Comparison of ENCODE assay signal across 10 cellular contexts in genomic region chr16:89864421-89864820, GRCh38. TPM values are rescaled to one million over a fixed set of nuclear protein-coding genes. Genes with fewer than 3 reads are reported as not detected.
DNase-seq lines count a peak whose midpoint lies in the region; ATAC-seq, FAIRE-seq and TF ChIP-seq lines count a peak whose summit lies in the region.
"Had no signal": no experiment of that assay in that cellular context is flagged by ENCODE, and none has a peak within 500 bp of the region (broad histone marks: within the 10 kb centered on the region; RNA-seq: fewer than 3 reads in every experiment).

No MANE protein-coding gene starts in this region.

- no peak overlapping the region for H3K4me2 ChIP-seq in HepG2 (ENCODE audit: low read depth, low read length)
- H3K4me2 ChIP-seq: GM23338 had no signal

- FAIRE-seq in HepG2 (lab: Jason Lieb, UNC), result no peak

- CTCF ChIA-PET in HepG2 (lab: Yijun Ruan, JAX; ENCODE audit: low intra/inter-chr PET ratio, low total read pairs), result no interaction called here
- CTCF ChIA-PET in activated CD8-positive, alpha-beta T cell treated with anti-CD3 and anti-CD28 coated beads for 36 hours (lab: Charles Lee), result interaction anchor here (1.0 to 2.9 kb wide), 5 partner anchors 9 to 165 kb away, joined by 3 to 21 read pairs (median 9); partner anchors contain the start of gene TCF25

- H3K9me3 ChIP-seq in liver (ENCODE audit: control insufficient read depth in 4 of 4, low read length in 3 of 4), result peaks cover 0 to 3% (median 1%) of the 10 kb centered on the region in 4 donors
- peaks cover 10% of the 10 kb centered on the region for H3K9me3 ChIP-seq in HepG2 (ENCODE audit: low read length)
- H3K9me3 ChIP-seq in uterus, result peaks cover 0 to 6% of the 10 kb centered on the region in 2 donors

- DNase-seq in HepG2 (ENCODE audit: low spot score), result no peak
- peak; percentile 35 for DNase-seq in activated CD8-positive, alpha-beta T cell treated with anti-CD3 and anti-CD28 coated beads for 36 hours
- no peak for DNase-seq in left colon
- DNase-seq in uterus, result no peak
- no peak for DNase-seq in NCI-H2081 treated with DMSO at 0.1 percent for 48 hours (lab: John Stamatoyannopoulos, UW)
- no peak for DNase-seq in KBM-7
- no peak for DNase-seq in ureter (ENCODE audit: low spot score)
- DNase-seq: NCI-H2081 had no signal

- peaks cover 0 to 6% (median 0%) of the 10 kb centered on the region in 4 donors for H3K4me1 ChIP-seq in liver (ENCODE audit: control insufficient read depth in 4 of 4, insufficient read depth in 4 of 4, low read length in 3 of 4)
- H3K4me1 ChIP-seq in HepG2 (ENCODE audit: insufficient read depth, low read length), result 0 out of 2 replicates have a peak, but pooled peaks cover 4% of the 10 kb centered on the region
- no peaks in the 10 kb centered on the region for H3K4me1 ChIP-seq in uterus

- TF ChIP-seq CTCF in liver (IDR thresholded peaks at IDR 0.05; ENCODE audit: low read depth, low read length, missing input control) (no peak), HepG2 (CRISPR knock-in tag; IDR thresholded peaks at IDR 0.05) (no peak), uterus (IDR thresholded peaks at IDR 0.05) (no peak)
- TF ChIP-seq CTCF in activated CD8-positive, alpha-beta T cell treated with anti-CD3 and anti-CD28 coated beads for 36 hours (IDR thresholded peaks at IDR 0.05), result no peak

- ATAC-seq in HepG2 (no peak), left colon (peak; percentile 30)
- peak; percentile 7 for ATAC-seq in activated CD8-positive, alpha-beta T cell treated with anti-CD3 and anti-CD28 coated beads for 36 hours
- ATAC-seq: GM23338 had no signal

- no peak overlapping the region for H2AFZ ChIP-seq in HepG2 (ENCODE audit: low read length)
- H2AFZ ChIP-seq: GM23338 had no signal

- TF ChIP-seq RAD21 in liver (IDR thresholded peaks at IDR 0.05) (no peak), HepG2 (CRISPR knock-in tag; IDR thresholded peaks at IDR 0.05) (no peak)

- intact Hi-C loops in HepG2 (cut with micrococcal nuclease; ENCODE audit: unreplicated experiment) (no loop called here), left colon (cut with DNase I, micrococcal nuclease) (no loop called here), uterus (cut with DNase I; ENCODE audit: low total_unique reads) (no loop called here)
- intact Hi-C loops in activated CD8-positive, alpha-beta T cell treated with anti-CD3 and anti-CD28 coated beads for 36 hours (cut with micrococcal nuclease), result loop anchor here (10.0 kb wide), 1 partner anchor 50 kb away; the partner anchor contains the start of gene FANCA

- H3K4me3 Mint-ChIP-seq in activated CD8-positive, alpha-beta T cell treated with anti-CD3 and anti-CD28 coated beads for 36 hours, result no peak overlapping the region
- H3K4me3 Mint-ChIP-seq: GM23338 had no signal

- POLR2A ChIA-PET in HepG2 (lab: Yijun Ruan, JAX), result interaction anchor here (1.2 kb wide), 1 partner anchor 36 kb away, joined by 3 read pairs; no protein-coding TSS in a partner anchor
- POLR2A ChIA-PET in activated CD8-positive, alpha-beta T cell treated with anti-CD3 and anti-CD28 coated beads for 36 hours (lab: Charles Lee), result interaction anchor here (0.5 to 3.4 kb wide), 3 partner anchors 8 to 300 kb away, joined by 3 to 29 read pairs (median 5); partner anchors contain the start of gene TCF25

- H3K36me3 Mint-ChIP-seq in activated CD8-positive, alpha-beta T cell treated with anti-CD3 and anti-CD28 coated beads for 36 hours (ENCODE audit: low read depth), result peaks cover 7% of the 10 kb centered on the region

- no peaks in the 10 kb centered on the region for H3K27me3 ChIP-seq in liver (ENCODE audit: control insufficient read depth in 4 of 4, insufficient read depth in 4 of 4, low read length in 3 of 4)
- no peaks in the 10 kb centered on the region for H3K27me3 ChIP-seq in HepG2 (ENCODE audit: control insufficient read depth in 1 of 2, insufficient read depth in 2 of 2, low read length in 2 of 2)
- no peaks in the 10 kb centered on the region for H3K27me3 ChIP-seq in uterus

- H3K27me3 Mint-ChIP-seq in activated CD8-positive, alpha-beta T cell treated with anti-CD3 and anti-CD28 coated beads for 36 hours, result no peaks in the 10 kb centered on the region

- H3K36me3 ChIP-seq in liver (ENCODE audit: control insufficient read depth in 4 of 4, insufficient read depth in 3 of 4, low read depth in 1 of 4, low read length in 3 of 4), result peaks cover 0 to 5% (median 2%) of the 10 kb centered on the region in 4 donors
- H3K36me3 ChIP-seq in HepG2 (replicated peaks in 1 of 2; ENCODE audit: control insufficient read depth in 1 of 2, insufficient read depth in 2 of 2, low read length in 2 of 2), result peaks cover 32 to 43% of the 10 kb centered on the region in 2 experiments
- no peaks in the 10 kb centered on the region for H3K36me3 ChIP-seq in uterus

- no peaks in the 10 kb centered on the region; the same call in 1 of the 2 replicates for H4K20me1 ChIP-seq in HepG2 (ENCODE audit: insufficient read depth, low read length)

- H3K79me2 ChIP-seq in HepG2 (ENCODE audit: insufficient read depth, low read length), result no peaks in the 10 kb centered on the region

- H3K4me1 Mint-ChIP-seq in activated CD8-positive, alpha-beta T cell treated with anti-CD3 and anti-CD28 coated beads for 36 hours (ENCODE audit: low read depth), result peaks cover 31% of the 10 kb centered on the region
- H3K4me1 Mint-ChIP-seq: GM23338 had no signal

- TF ChIP-seq EP300 in HepG2 (IDR thresholded peaks at IDR 0.05; ENCODE audit: low read depth in 2 of 2, low read length in 2 of 2) (no peak), HepG2 (CRISPR knock-in tag; IDR thresholded peaks at IDR 0.05; ENCODE audit: borderline replicate concordance) (no peak)

- WGBS in liver, result 73% methylated on average over 9 of the region's 9 CpGs
- 94% methylated on average over 9 of the region's 9 CpGs for WGBS in HepG2 (ENCODE audit: low lambda C conversion rate)

- peak overlapping the region in 1 of 2 donors; percentile 33 for H3K9ac ChIP-seq in liver (ENCODE audit: low read depth in 1 of 2, low read length in 2 of 2)
- H3K9ac ChIP-seq in HepG2 (ENCODE audit: insufficient read depth, low read depth, low read length), result no peak overlapping the region

- BruUV-seq in HepG2 (replicated peaks; lab: Mats Ljungman, UMichigan), result no TSS peak

- in situ Hi-C loops in HepG2 (cut with HindIII; ENCODE audit: extremely low pct_ligation_motif_present, low pct_unique_long_range_greater_than_20kb), result no loop called here
- in situ Hi-C loops in KBM-7 (cut with MboI; ENCODE audit: low pct_unique_long_range_greater_than_20kb, low sequenced_read_pairs), result no loop called here

- peaks cover 6% of the 10 kb centered on the region for H3K9me3 Mint-ChIP-seq in activated CD8-positive, alpha-beta T cell treated with anti-CD3 and anti-CD28 coated beads for 36 hours

- H3K27ac ChIP-seq in liver (ENCODE audit: low read depth in 1 of 2, low read length in 2 of 2) (peak overlapping the region; percentile 33 to 57), HepG2 (ENCODE audit: extremely low read length, insufficient read depth, low read length) (no peak overlapping the region), uterus (peak overlapping the region; percentile 32 to 64)

- no peak overlapping the region for H3K4me3 ChIP-seq in liver (ENCODE audit: low read depth in 1 of 3, low read length in 3 of 3)
- no peak overlapping the region for H3K4me3 ChIP-seq in HepG2 (replicated peaks in 1 of 3; ENCODE audit: insufficient read depth in 1 of 3, low read depth in 2 of 3, low read length in 3 of 3)
- H3K4me3 ChIP-seq in uterus, result no peak overlapping the region
- H3K4me3 ChIP-seq: GM23338 had no signal

- H3K27ac Mint-ChIP-seq in activated CD8-positive, alpha-beta T cell treated with anti-CD3 and anti-CD28 coated beads for 36 hours, result peak overlapping the region; percentile 64
- H3K27ac Mint-ChIP-seq: GM23338 had no signal

- TF ChIP-seq POLR2A in HepG2 (IDR thresholded peaks at IDR 0.05; ENCODE audit: insufficient read depth in 1 of 2, low read depth in 2 of 2, low read length in 2 of 2) (no peak), uterus (IDR thresholded peaks at IDR 0.05) (no peak)

RNA-seq across cellular contexts. Expression of gene TCF25, which starts 9.0 kb away (rescaled TPM):
- total RNA-seq in liver, result 10 to 100 TPM; 59.6 to 98.8 TPM
- 10 to 100 TPM; 60.8 to 92.7 TPM for polyA plus RNA-seq in liver
- 98.4 and 138 TPM in 2 replicates for total RNA-seq in HepG2 (2016; rRNA removed; fragmentation: Illumina TruSeq; extraction: Trizol)
- 70.6 and 87.2 TPM in 2 replicates for total RNA-seq in HepG2 (2016; cell fraction: cytosol; rRNA removed; fragmentation: Illumina TruSeq; extraction: Trizol; ENCODE audit: low read depth)
- total RNA-seq in HepG2 (2016; cell fraction: insoluble cytoplasmic fraction; rRNA removed; fragmentation: Illumina TruSeq; extraction: Trizol), result 75.7 and 144 TPM in 2 replicates
- 50.6 and 58.6 TPM in 2 replicates for total RNA-seq in HepG2 (2016; cell fraction: membrane; rRNA removed; fragmentation: Illumina TruSeq; extraction: Trizol)
- total RNA-seq in HepG2 (2016; cell fraction: nucleus; rRNA removed; fragmentation: Illumina TruSeq; extraction: Trizol), result 110 and 124 TPM in 2 replicates
- polyA plus RNA-seq in HepG2 (2011; rRNA removed), result 206 and 274 TPM in 2 replicates
- 65.2 and 80.6 TPM in 2 replicates for polyA plus RNA-seq in HepG2 (2011; cell fraction: cytosol; rRNA removed)
- 1,625 and 1,754 TPM in 2 replicates for polyA plus RNA-seq in HepG2 (2011; cell fraction: nucleus; rRNA removed)
- polyA plus RNA-seq in HepG2 (2012), result 188 and 209 TPM in 2 replicates
- 17.8 and 22.1 TPM in 2 replicates for polyA plus RNA-seq in HepG2 (2016; cell fraction: cytosol; fragmentation: Illumina TruSeq; extraction: Trizol; ENCODE audit: low read depth)
- polyA plus RNA-seq in HepG2 (2016; cell fraction: insoluble cytoplasmic fraction; fragmentation: Illumina TruSeq; extraction: Trizol; ENCODE audit: low read depth), result 69.5 and 77.6 TPM in 2 replicates
- polyA plus RNA-seq in HepG2 (2016; cell fraction: membrane; fragmentation: Illumina TruSeq; extraction: Trizol; ENCODE audit: low read depth), result 24.7 and 32.6 TPM in 2 replicates
- polyA plus RNA-seq in HepG2 (2016; cell fraction: nucleus; fragmentation: Illumina TruSeq; extraction: Trizol; ENCODE audit: insufficient read depth, low read depth), result 312 and 330 TPM in 2 replicates
- polyA minus RNA-seq in HepG2 (2011; rRNA and poly(A)+ RNA removed; ENCODE audit: low replicate concordance), result 107 and 121 TPM in 2 replicates
- 35.2 and 43.3 TPM in 2 replicates for polyA minus RNA-seq in HepG2 (2011; cell fraction: cytosol; rRNA and poly(A)+ RNA removed)
- polyA minus RNA-seq in HepG2 (2011; cell fraction: nucleus; rRNA and poly(A)+ RNA removed), result 166 and 179 TPM in 2 replicates
- 100 to 1,000 TPM; 138 to 149 TPM for total RNA-seq in activated CD8-positive, alpha-beta T cell treated with anti-CD3 and anti-CD28 coated beads for 36 hours
- 100 to 1,000 TPM; 152 to 210 TPM for total RNA-seq in left colon
- total RNA-seq in uterus, result 100 to 1,000 TPM in 2 of 4 donors, 10 to 100 TPM in 2; 60.3 to 221 (median 126) TPM
- total RNA-seq in ureter, result 224 TPM

RNA-seq across cellular contexts. Expression of gene SPIRE2, which starts 36.1 kb away (rescaled TPM):
- total RNA-seq in liver (1 to 10 TPM; 3.2 to 7.2 TPM), HepG2 (2016; rRNA removed; fragmentation: Illumina TruSeq; extraction: Trizol) (7.6 and 13.3 TPM in 2 replicates), left colon (10 to 100 TPM; 70.2 to 97.7 TPM), uterus (1 to 10 TPM; 1.2 to 7.5 (median 3.3) TPM), ureter (41.6 TPM)
- polyA plus RNA-seq in liver (1 to 10 TPM; 1.7 to 2.6 TPM), HepG2 (2011; rRNA removed) (37.5 and 55.7 TPM in 2 replicates)
- total RNA-seq in HepG2 (2016; cell fraction: cytosol; rRNA removed; fragmentation: Illumina TruSeq; extraction: Trizol; ENCODE audit: low read depth), result 7.4 and 7.6 TPM in 2 replicates
- total RNA-seq in HepG2 (2016; cell fraction: insoluble cytoplasmic fraction; rRNA removed; fragmentation: Illumina TruSeq; extraction: Trizol), result 6.9 and 15.0 TPM in 2 replicates
- 13.7 and 13.8 TPM in 2 replicates for total RNA-seq in HepG2 (2016; cell fraction: membrane; rRNA removed; fragmentation: Illumina TruSeq; extraction: Trizol)
- 16.9 and 26.9 TPM in 2 replicates for total RNA-seq in HepG2 (2016; cell fraction: nucleus; rRNA removed; fragmentation: Illumina TruSeq; extraction: Trizol)
- 29.8 and 35.9 TPM in 2 replicates for polyA plus RNA-seq in HepG2 (2011; cell fraction: cytosol; rRNA removed)
- polyA plus RNA-seq in HepG2 (2011; cell fraction: nucleus; rRNA removed), result 186 and 193 TPM in 2 replicates
- polyA plus RNA-seq in HepG2 (2012), result 30.1 and 41.7 TPM in 2 replicates
- polyA plus RNA-seq in HepG2 (2016; cell fraction: cytosol; fragmentation: Illumina TruSeq; extraction: Trizol; ENCODE audit: low read depth), result 5.5 and 5.7 TPM in 2 replicates
- polyA plus RNA-seq in HepG2 (2016; cell fraction: insoluble cytoplasmic fraction; fragmentation: Illumina TruSeq; extraction: Trizol; ENCODE audit: low read depth), result 9.8 and 12.7 TPM in 2 replicates
- polyA plus RNA-seq in HepG2 (2016; cell fraction: membrane; fragmentation: Illumina TruSeq; extraction: Trizol; ENCODE audit: low read depth), result 11.2 and 11.5 TPM in 2 replicates
- 72.0 and 77.2 TPM in 2 replicates for polyA plus RNA-seq in HepG2 (2016; cell fraction: nucleus; fragmentation: Illumina TruSeq; extraction: Trizol; ENCODE audit: insufficient read depth, low read depth)
- polyA minus RNA-seq in HepG2 (2011; rRNA and poly(A)+ RNA removed; ENCODE audit: low replicate concordance), result 39.8 and 51.7 TPM in 2 replicates
- polyA minus RNA-seq in HepG2 (2011; cell fraction: cytosol; rRNA and poly(A)+ RNA removed), result 21.2 and 22.1 TPM in 2 replicates
- 47.1 and 54.0 TPM in 2 replicates for polyA minus RNA-seq in HepG2 (2011; cell fraction: nucleus; rRNA and poly(A)+ RNA removed)
- under 1 TPM; 0.27 to 0.29 TPM for total RNA-seq in activated CD8-positive, alpha-beta T cell treated with anti-CD3 and anti-CD28 coated beads for 36 hours

RNA-seq across cellular contexts. Expression of gene FANCA, which starts 48.0 kb away (rescaled TPM):
- total RNA-seq in liver (10 to 100 TPM in 1 of 2 donors, 1 to 10 TPM in 1; 5.9 to 21.0 TPM), HepG2 (2016; rRNA removed; fragmentation: Illumina TruSeq; extraction: Trizol) (45.7 and 106 TPM in 2 replicates), left colon (10 to 100 TPM; 11.1 to 26.6 TPM), uterus (10 to 100 TPM in 1 of 4 donors, 1 to 10 TPM in 1, under 1 TPM in 1, not detected in 1; 0.26 to 27.4 (median 2.4) TPM), ureter (8.1 TPM)
- polyA plus RNA-seq in liver (1 to 10 TPM; 5.3 to 5.8 TPM), HepG2 (2011; rRNA removed) (77.9 and 88.0 TPM in 2 replicates)
- total RNA-seq in HepG2 (2016; cell fraction: cytosol; rRNA removed; fragmentation: Illumina TruSeq; extraction: Trizol; ENCODE audit: low read depth), result 46.6 and 48.3 TPM in 2 replicates
- 43.7 and 101 TPM in 2 replicates for total RNA-seq in HepG2 (2016; cell fraction: insoluble cytoplasmic fraction; rRNA removed; fragmentation: Illumina TruSeq; extraction: Trizol)
- total RNA-seq in HepG2 (2016; cell fraction: membrane; rRNA removed; fragmentation: Illumina TruSeq; extraction: Trizol), result 27.1 and 30.3 TPM in 2 replicates
- 179 and 193 TPM in 2 replicates for total RNA-seq in HepG2 (2016; cell fraction: nucleus; rRNA removed; fragmentation: Illumina TruSeq; extraction: Trizol)
- 20.9 and 33.5 TPM in 2 replicates for polyA plus RNA-seq in HepG2 (2011; cell fraction: cytosol; rRNA removed)
- 552 and 945 TPM in 2 replicates for polyA plus RNA-seq in HepG2 (2011; cell fraction: nucleus; rRNA removed)
- 51.2 and 57.6 TPM in 2 replicates for polyA plus RNA-seq in HepG2 (2012)
- polyA plus RNA-seq in HepG2 (2016; cell fraction: cytosol; fragmentation: Illumina TruSeq; extraction: Trizol; ENCODE audit: low read depth), result 6.7 and 7.8 TPM in 2 replicates
- polyA plus RNA-seq in HepG2 (2016; cell fraction: insoluble cytoplasmic fraction; fragmentation: Illumina TruSeq; extraction: Trizol; ENCODE audit: low read depth), result 40.2 and 46.3 TPM in 2 replicates
- polyA plus RNA-seq in HepG2 (2016; cell fraction: membrane; fragmentation: Illumina TruSeq; extraction: Trizol; ENCODE audit: low read depth), result 13.5 and 16.8 TPM in 2 replicates
- polyA plus RNA-seq in HepG2 (2016; cell fraction: nucleus; fragmentation: Illumina TruSeq; extraction: Trizol; ENCODE audit: insufficient read depth, low read depth), result 471 and 532 TPM in 2 replicates
- 118 and 216 TPM in 2 replicates for polyA minus RNA-seq in HepG2 (2011; rRNA and poly(A)+ RNA removed; ENCODE audit: low replicate concordance)
- 14.8 and 19.6 TPM in 2 replicates for polyA minus RNA-seq in HepG2 (2011; cell fraction: cytosol; rRNA and poly(A)+ RNA removed)
- polyA minus RNA-seq in HepG2 (2011; cell fraction: nucleus; rRNA and poly(A)+ RNA removed), result 151 and 196 TPM in 2 replicates
- total RNA-seq in activated CD8-positive, alpha-beta T cell treated with anti-CD3 and anti-CD28 coated beads for 36 hours, result 100 to 1,000 TPM in 1 of 2 experiments, 10 to 100 TPM in 1; 95.5 to 100 TPM

RNA-seq across cellular contexts. Expression of gene MC1R, which starts 54.2 kb away (rescaled TPM):
- total RNA-seq in liver (1 to 10 TPM in 1 of 2 donors, under 1 TPM in 1; 0.19 to 3.3 TPM), HepG2 (2016; rRNA removed; fragmentation: Illumina TruSeq; extraction: Trizol) (7.2 and 9.1 TPM in 2 replicates), left colon (1 to 10 TPM; 2.1 to 4.3 TPM), uterus (1 to 10 TPM in 3 of 4 donors, under 1 TPM in 1; 0.77 to 6.2 (median 5.4) TPM), ureter (12.3 TPM)
- polyA plus RNA-seq in liver (under 1 TPM; 0.24 to 0.37 TPM), HepG2 (2011; rRNA removed) (14.8 and 20.0 TPM in 2 replicates)
- total RNA-seq in HepG2 (2016; cell fraction: cytosol; rRNA removed; fragmentation: Illumina TruSeq; extraction: Trizol; ENCODE audit: low read depth), result 3.5 and 3.7 TPM in 2 replicates
- 8.1 and 8.7 TPM in 2 replicates for total RNA-seq in HepG2 (2016; cell fraction: insoluble cytoplasmic fraction; rRNA removed; fragmentation: Illumina TruSeq; extraction: Trizol)
- total RNA-seq in HepG2 (2016; cell fraction: membrane; rRNA removed; fragmentation: Illumina TruSeq; extraction: Trizol), result 8.1 and 9.5 TPM in 2 replicates
- 7.2 and 7.7 TPM in 2 replicates for total RNA-seq in HepG2 (2016; cell fraction: nucleus; rRNA removed; fragmentation: Illumina TruSeq; extraction: Trizol)
- 14.8 and 18.9 TPM in 2 replicates for polyA plus RNA-seq in HepG2 (2011; cell fraction: cytosol; rRNA removed)
- 89.3 and 96.4 TPM in 2 replicates for polyA plus RNA-seq in HepG2 (2011; cell fraction: nucleus; rRNA removed)
- polyA plus RNA-seq in HepG2 (2012), result 6.5 and 12.0 TPM in 2 replicates
- polyA plus RNA-seq in HepG2 (2016; cell fraction: cytosol; fragmentation: Illumina TruSeq; extraction: Trizol; ENCODE audit: low read depth), result 2.9 and 3.1 TPM in 2 replicates
- 6.7 and 7.1 TPM in 2 replicates for polyA plus RNA-seq in HepG2 (2016; cell fraction: insoluble cytoplasmic fraction; fragmentation: Illumina TruSeq; extraction: Trizol; ENCODE audit: low read depth)
- polyA plus RNA-seq in HepG2 (2016; cell fraction: membrane; fragmentation: Illumina TruSeq; extraction: Trizol; ENCODE audit: low read depth), result 6.5 and 7.5 TPM in 2 replicates
- polyA plus RNA-seq in HepG2 (2016; cell fraction: nucleus; fragmentation: Illumina TruSeq; extraction: Trizol; ENCODE audit: insufficient read depth, low read depth), result 17.7 and 19.3 TPM in 2 replicates
- 23.7 and 30.7 TPM in 2 replicates for polyA minus RNA-seq in HepG2 (2011; rRNA and poly(A)+ RNA removed; ENCODE audit: low replicate concordance)
- polyA minus RNA-seq in HepG2 (2011; cell fraction: cytosol; rRNA and poly(A)+ RNA removed), result 5.4 and 5.5 TPM in 2 replicates
- 16.0 and 17.0 TPM in 2 replicates for polyA minus RNA-seq in HepG2 (2011; cell fraction: nucleus; rRNA and poly(A)+ RNA removed)
- 1 to 10 TPM; 2.0 to 2.5 TPM for total RNA-seq in activated CD8-positive, alpha-beta T cell treated with anti-CD3 and anti-CD28 coated beads for 36 hours

RNA-seq across cellular contexts. Expression of gene TUBB3, which starts 58.7 kb away (rescaled TPM):
- total RNA-seq in liver (under 1 TPM; 0.25 to 0.89 TPM), HepG2 (2016; rRNA removed; fragmentation: Illumina TruSeq; extraction: Trizol) (161 and 185 TPM in 2 replicates), left colon (1 to 10 TPM; 3.3 to 4.2 TPM), uterus (10 to 100 TPM in 1 of 4 donors, under 1 TPM in 1, not detected in 2; 0.88 to 28.6 TPM), ureter (4.1 TPM)
- polyA plus RNA-seq in liver (under 1 TPM in 1 of 2 donors, not detected in 1; 0.17 TPM), HepG2 (2011; rRNA removed) (110 and 152 TPM in 2 replicates)
- 94.2 and 96.8 TPM in 2 replicates for total RNA-seq in HepG2 (2016; cell fraction: cytosol; rRNA removed; fragmentation: Illumina TruSeq; extraction: Trizol; ENCODE audit: low read depth)
- 145 and 195 TPM in 2 replicates for total RNA-seq in HepG2 (2016; cell fraction: insoluble cytoplasmic fraction; rRNA removed; fragmentation: Illumina TruSeq; extraction: Trizol)
- total RNA-seq in HepG2 (2016; cell fraction: membrane; rRNA removed; fragmentation: Illumina TruSeq; extraction: Trizol), result 140 and 142 TPM in 2 replicates
- total RNA-seq in HepG2 (2016; cell fraction: nucleus; rRNA removed; fragmentation: Illumina TruSeq; extraction: Trizol), result 81.3 and 94.7 TPM in 2 replicates
- 84.2 and 120 TPM in 2 replicates for polyA plus RNA-seq in HepG2 (2011; cell fraction: cytosol; rRNA removed)
- 168 and 179 TPM in 2 replicates for polyA plus RNA-seq in HepG2 (2011; cell fraction: nucleus; rRNA removed)
- polyA plus RNA-seq in HepG2 (2012), result 45.2 and 119 TPM in 2 replicates
- polyA plus RNA-seq in HepG2 (2016; cell fraction: cytosol; fragmentation: Illumina TruSeq; extraction: Trizol; ENCODE audit: low read depth), result 63.1 and 64.3 TPM in 2 replicates
- 127 and 159 TPM in 2 replicates for polyA plus RNA-seq in HepG2 (2016; cell fraction: insoluble cytoplasmic fraction; fragmentation: Illumina TruSeq; extraction: Trizol; ENCODE audit: low read depth)
- 87.3 and 99.0 TPM in 2 replicates for polyA plus RNA-seq in HepG2 (2016; cell fraction: membrane; fragmentation: Illumina TruSeq; extraction: Trizol; ENCODE audit: low read depth)
- 138 and 154 TPM in 2 replicates for polyA plus RNA-seq in HepG2 (2016; cell fraction: nucleus; fragmentation: Illumina TruSeq; extraction: Trizol; ENCODE audit: insufficient read depth, low read depth)
- polyA minus RNA-seq in HepG2 (2011; rRNA and poly(A)+ RNA removed; ENCODE audit: low replicate concordance), result 34.9 and 340 TPM in 2 replicates
- polyA minus RNA-seq in HepG2 (2011; cell fraction: cytosol; rRNA and poly(A)+ RNA removed), result 99.4 and 107 TPM in 2 replicates
- 34.8 and 42.6 TPM in 2 replicates for polyA minus RNA-seq in HepG2 (2011; cell fraction: nucleus; rRNA and poly(A)+ RNA removed)
- total RNA-seq in activated CD8-positive, alpha-beta T cell treated with anti-CD3 and anti-CD28 coated beads for 36 hours, result 1 to 10 TPM in 1 of 2 experiments, under 1 TPM in 1; 0.27 to 1.2 TPM
